Comparison of ENCODE assay signal across 31 cellular contexts in genomic region chr12:97680751-97681150, GRCh38.
"Had no signal": no experiment of that assay in that cellular context is flagged by ENCODE, and none has a peak within 500 bp of the region (broad histone marks: within the 10 kb centered on the region; RNA-seq: fewer than 3 reads in every experiment).

No MANE protein-coding gene starts in this region.

- DNase-seq: activated CD4-positive, alpha-beta memory T cell treated with anti-CD3 and anti-CD28 coated beads for 36 hours; activated CD4-positive, alpha-beta T cell treated with anti-CD3 and anti-CD28 coated beads, Interleukin-2, amount 10 ng/mL, durations not matched to agents 24 days and 14 days; activated CD4-positive, CD25-positive, alpha-beta regulatory T cell treated with anti-CD3 and anti-CD28 coated beads, Interleukin-2, amount 50 U/mL, for 72 hours; activated CD8-positive, alpha-beta memory T cell treated with anti-CD3 and anti-CD28 coated beads, Interleukin-2, amount 50 U/mL, for 48 hours; activated naive CD4-positive, alpha-beta T cell; activated T-cell treated with anti-CD3 and anti-CD28 coated beads, Interleukin-2, amount 50 U/mL, for 24 hours; dermis blood vessel endothelial cell; effector CD4-positive, alpha-beta T cell; foreskin keratinocyte; heart left ventricle; hypothalamus; immature natural killer cell; kidney; left colon; mesenchymal stem cell; naive thymus-derived CD8-positive, alpha-beta T cell; occipital lobe; psoas muscle; sigmoid colon; small intestine; stimulated activated CD4-positive, alpha-beta T cell treated with anti-CD3 and anti-CD28 coated beads, Interleukin-1b, Interleukin-23, amount 100 ng/mL, for 48 hours; stimulated activated CD4-positive, alpha-beta T cell treated with anti-CD3 and anti-CD28 coated beads, Interleukin-4, amount 100 ng/mL, for 4 hours; stimulated activated CD8-positive, alpha-beta memory T cell treated with anti-CD3 and anti-CD28 coated beads, Interleukin-4, amount 100 ng/mL, for 48 hours; stimulated activated naive CD8-positive, alpha-beta T cell treated with anti-CD3 and anti-CD28 coated beads, Interleukin-15, amount 100 ng/mL, for 72 hours; substantia nigra; T1000 had no signal

- H3K27me3 ChIP-seq: esophagus muscularis mucosa, foreskin keratinocyte, heart left ventricle, neural progenitor cell, sigmoid colon had no signal

- H3K9me3 ChIP-seq: esophagus muscularis mucosa, heart left ventricle, psoas muscle, sigmoid colon had no signal

- H3K4me3 ChIP-seq: esophagus muscularis mucosa, heart left ventricle, neural progenitor cell, psoas muscle, sigmoid colon had no signal

- H3K36me3 ChIP-seq: esophagus muscularis mucosa, heart left ventricle, neural progenitor cell, sigmoid colon had no signal

- ATAC-seq: activated naive CD4-positive, alpha-beta T cell treated with anti-CD3 and anti-CD28 coated beads, Interleukin-2, amount 50 U/mL, for 72 hours; foreskin keratinocyte; heart left ventricle; left colon; naive thymus-derived CD8-positive, alpha-beta T cell; psoas muscle; stimulated activated memory B cell treated with anti-CD40 and anti-IgM and Interleukin-4, amounts not matched to agents 10 μg/mL and 1 μg/mL and 100 μg/mL, for 72 hours; stimulated activated naive CD8-positive, alpha-beta T cell treated with anti-CD3 and anti-CD28 coated beads, Interleukin-15, amount 100 ng/mL, for 72 hours had no signal

- H3K27ac ChIP-seq: esophagus muscularis mucosa, foreskin keratinocyte, heart left ventricle, neural progenitor cell, parathyroid adenoma, psoas muscle, sigmoid colon had no signal

- H3K4me1 ChIP-seq: esophagus muscularis mucosa, foreskin keratinocyte, heart left ventricle, neural progenitor cell, parathyroid adenoma, psoas muscle, sigmoid colon had no signal
